ENCODE assay signal across 12 cellular contexts in genomic region chr7:75662579-75663301, GRCh38.
A peak's percentile ranks its signal among the peaks of the same experiment; 100 is the strongest.
DNase-seq lines count a peak whose midpoint lies in the region; ATAC-seq, FAIRE-seq and TF ChIP-seq lines count a peak whose summit lies in the region.
"Had no signal": no experiment of that assay in that cellular context is flagged by ENCODE, and none has a peak within 500 bp of the region (broad histone marks: within the 10 kb centered on the region; RNA-seq: fewer than 3 reads in every experiment).

No MANE protein-coding gene starts in this region.

- BruUV-seq in K562 (replicated peaks; lab: Mats Ljungman, UMichigan) = no TSS peak

- peaks cover 41% of the 10 kb centered on the region for H3K4me1 Mint-ChIP-seq in osteocyte (ENCODE audit: unreplicated experiment)

- no peaks in the 10 kb centered on the region for H3K27me3 Mint-ChIP-seq in osteocyte (ENCODE audit: unreplicated experiment)

- CTCF ChIA-PET in K562 (lab: Yijun Ruan, JAX; ENCODE audit: low intra/inter-chr PET ratio) = no interaction called here

- H4K20me1 ChIP-seq in K562 (replicated peaks; ENCODE audit: control insufficient read depth, insufficient read depth, low read length) = no peaks in the 10 kb centered on the region

- WGBS in K562 (ENCODE audit: insufficient coverage, low coverage, missing lambda C conversion rate) = 29% methylated on average over 12 of the region's 12 CpGs

- no peak for TF ChIP-seq EP300 in K562 (IDR thresholded peaks at IDR 0.05; ENCODE audit: low read length)

- H3K4me3 ChIP-seq in K562 = no peak overlapping the region
- H3K4me3 ChIP-seq in coronary artery = no peak overlapping the region

- TF ChIP-seq CTCF in GM13976 (IDR thresholded peaks at IDR 0.05; ENCODE audit: borderline replicate concordance, control extremely low read depth, extremely low read depth, insufficient read depth, missing control alignments) (no peak), K562 (IDR thresholded peaks at IDR 0.05 in 2 of 3, conservative IDR thresholded peaks at IDR 0.05 in 1 of 3; ENCODE audit: insufficient read depth in 2 of 3, low read depth in 1 of 3, low read length in 3 of 3) (no peak), osteocyte (IDR thresholded peaks at IDR 0.05) (no peak), coronary artery (IDR thresholded peaks at IDR 0.05) (no peak)

- TF ChIP-seq RAD21 in K562 (CRISPR knock-in tag; conservative IDR thresholded peaks at IDR 0.05 in 1 of 2, IDR thresholded peaks at IDR 0.05 in 1 of 2) = no peak

- H3K27me3 ChIP-seq in K562 (ENCODE audit: control insufficient read depth in 2 of 2, insufficient read depth in 2 of 2, low read length in 2 of 2) = no peaks in the 10 kb centered on the region

- H3K9ac ChIP-seq in K562 (ENCODE audit: insufficient read depth in 1 of 2, low read depth in 2 of 2, low read length in 2 of 2) = peak overlapping the region; percentile 32 to 61; a peak in 3 of 4 replicates

- peak; percentile 89 for ATAC-seq in GM19467 (IDR thresholded peaks at IDR 0.05; ENCODE audit: unreplicated experiment)
- ATAC-seq in HG03066 (IDR thresholded peaks at IDR 0.05; ENCODE audit: low read depth, unreplicated experiment) = peak; percentile 87
- peak; percentile 33 for ATAC-seq in K562
- ATAC-seq: Panc1, right cardiac atrium had no signal

- H3K27ac Mint-ChIP-seq in osteocyte (ENCODE audit: unreplicated experiment) = no peak overlapping the region

- H3K36me3 Mint-ChIP-seq in osteocyte (ENCODE audit: unreplicated experiment) = no peaks in the 10 kb centered on the region

- peak overlapping the region; percentile 88 for H2AFZ ChIP-seq in K562 (ENCODE audit: low read depth, low read length)

- peaks cover 22 to 39% of the 10 kb centered on the region in 2 experiments for H3K4me1 ChIP-seq in K562 (replicated peaks in 1 of 2; ENCODE audit: control insufficient read depth in 2 of 2, insufficient read depth in 2 of 2, low read length in 2 of 2)

- H3K9me1 ChIP-seq in K562 (ENCODE audit: control insufficient read depth, insufficient read depth, low read length) = no peaks in the 10 kb centered on the region

- no peak for TF ChIP-seq POLR2A in K562 (conservative IDR thresholded peaks at IDR 0.05)

- DNase-seq in GM13976 (ENCODE audit: low spot score) (peak; percentile 71), K562 (ENCODE audit: extremely low read depth in 1 of 4, low spot score in 3 of 4) (no peak), NCI-H524 (lab: John Stamatoyannopoulos, UW) (no peak), DMS114 treated with DMSO at 0.1 percent for 48 hours (lab: John Stamatoyannopoulos, UW; ENCODE audit: unreplicated experiment) (no peak), osteocyte (ENCODE audit: extremely low spot score, unreplicated experiment) (no peak), coronary artery (ENCODE audit: low spot score) (no peak)
- DNase-seq: dermis blood vessel endothelial cell, right cardiac atrium had no signal

- H3K36me3 ChIP-seq in K562 (ENCODE audit: control insufficient read depth, insufficient read depth, low read length) = no peaks in the 10 kb centered on the region

- H3K27ac ChIP-seq in K562 (ENCODE audit: extremely low read depth, low read depth, low read length) (peak overlapping the region; percentile 76), coronary artery (no peak overlapping the region)

- intact Hi-C loops in K562 (cut with micrococcal nuclease) = no loop called here

- no peak overlapping the region for H3K4me3 Mint-ChIP-seq in osteocyte (ENCODE audit: unreplicated experiment)

- no peaks in the 10 kb centered on the region for H3K9me3 Mint-ChIP-seq in osteocyte (ENCODE audit: unreplicated experiment)

- peak; percentile 19 for FAIRE-seq in K562 (lab: Jason Lieb, UNC)
- FAIRE-seq: islet of Langerhans had no signal

- peak overlapping the region; percentile 84 for H3K4me2 ChIP-seq in K562 (ENCODE audit: insufficient read depth, low read length)

- H3K79me2 ChIP-seq in K562 (ENCODE audit: control insufficient read depth, insufficient read depth, low read length) = no peaks in the 10 kb centered on the region

- in situ Hi-C loops in GM13976 (cut with MboI; ENCODE audit: low sequenced_read_pairs, unreplicated experiment) = no loop called here
- in situ Hi-C loops in K562 (cut with MboI) = no loop called here

- no peaks in the 10 kb centered on the region for H3K9me3 ChIP-seq in K562 (replicated peaks; ENCODE audit: control insufficient read depth, insufficient read depth, low read depth, low read length)

- POLR2A ChIA-PET in K562 (lab: Yijun Ruan, JAX) = interaction anchor here (0.9 to 1.6 kb wide), 4 partner anchors 10 to 77 kb away, joined by 3 to 9 read pairs (median 4); no protein-coding TSS in a partner anchor

TF ChIP-seq in K562, 482 proteins besides CTCF, POLR2A, EP300 and RAD21:
- TF ChIP-seq CREM (IDR thresholded peaks at IDR 0.05; ENCODE audit: low read depth) (0 out of 2 replicates have a peak, but pooled peaks have one; percentile 19), TFAP4 (CRISPR knock-in tag; IDR thresholded peaks at IDR 0.05; ENCODE audit: borderline replicate concordance) (peak; percentile 64; the same call in 1 of the 2 replicates), BACH1 (tag; IDR thresholded peaks at IDR 0.05) (0 out of 2 replicates have a peak, but pooled peaks have one; percentile 1), ZNF121 (CRISPR knock-in tag; conservative IDR thresholded peaks at IDR 0.05) (no peak), ZNF511 (CRISPR knock-in tag; IDR thresholded peaks at IDR 0.05) (peak; percentile 27; the same call in 1 of the 2 replicates), ZC3H4 (CRISPR knock-in tag; IDR thresholded peaks at IDR 0.05; ENCODE audit: borderline replicate concordance) (0 out of 2 replicates have a peak, but pooled peaks have one; percentile 25)
- TF ChIP-seq, protein P1, sequence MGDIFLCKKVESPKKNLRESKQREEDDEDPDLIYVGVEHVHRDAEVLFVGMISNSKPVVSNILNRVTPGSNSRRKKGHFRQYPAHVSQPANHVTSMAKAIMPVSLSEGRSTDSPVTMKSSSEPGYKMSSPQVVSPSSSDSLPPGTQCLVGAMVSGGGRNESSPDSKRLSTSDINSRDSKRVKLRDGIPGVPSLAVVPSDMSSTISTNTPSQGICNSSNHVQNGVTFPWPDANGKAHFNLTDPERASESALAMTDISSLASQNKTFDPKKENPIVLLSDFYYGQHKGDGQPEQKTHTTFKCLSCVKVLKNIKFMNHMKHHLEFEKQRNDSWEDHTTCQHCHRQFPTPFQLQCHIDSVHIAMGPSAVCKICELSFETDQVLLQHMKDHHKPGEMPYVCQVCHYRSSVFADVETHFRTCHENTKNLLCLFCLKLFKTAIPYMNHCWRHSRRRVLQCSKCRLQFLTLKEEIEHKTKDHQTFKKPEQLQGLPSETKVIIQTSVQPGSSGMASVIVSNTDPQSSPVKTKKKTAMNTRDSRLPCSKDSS (IDR thresholded peaks at IDR 0.05; ENCODE audit: low read depth, partially characterized antibody) = no peak
- TF ChIP-seq, protein P2, sequence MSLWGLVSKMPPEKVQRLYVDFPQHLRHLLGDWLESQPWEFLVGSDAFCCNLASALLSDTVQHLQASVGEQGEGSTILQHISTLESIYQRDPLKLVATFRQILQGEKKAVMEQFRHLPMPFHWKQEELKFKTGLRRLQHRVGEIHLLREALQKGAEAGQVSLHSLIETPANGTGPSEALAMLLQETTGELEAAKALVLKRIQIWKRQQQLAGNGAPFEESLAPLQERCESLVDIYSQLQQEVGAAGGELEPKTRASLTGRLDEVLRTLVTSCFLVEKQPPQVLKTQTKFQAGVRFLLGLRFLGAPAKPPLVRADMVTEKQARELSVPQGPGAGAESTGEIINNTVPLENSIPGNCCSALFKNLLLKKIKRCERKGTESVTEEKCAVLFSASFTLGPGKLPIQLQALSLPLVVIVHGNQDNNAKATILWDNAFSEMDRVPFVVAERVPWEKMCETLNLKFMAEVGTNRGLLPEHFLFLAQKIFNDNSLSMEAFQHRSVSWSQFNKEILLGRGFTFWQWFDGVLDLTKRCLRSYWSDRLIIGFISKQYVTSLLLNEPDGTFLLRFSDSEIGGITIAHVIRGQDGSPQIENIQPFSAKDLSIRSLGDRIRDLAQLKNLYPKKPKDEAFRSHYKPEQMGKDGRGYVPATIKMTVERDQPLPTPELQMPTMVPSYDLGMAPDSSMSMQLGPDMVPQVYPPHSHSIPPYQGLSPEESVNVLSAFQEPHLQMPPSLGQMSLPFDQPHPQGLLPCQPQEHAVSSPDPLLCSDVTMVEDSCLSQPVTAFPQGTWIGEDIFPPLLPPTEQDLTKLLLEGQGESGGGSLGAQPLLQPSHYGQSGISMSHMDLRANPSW (CRISPR knock-in tag; IDR thresholded peaks at IDR 0.05) = 0 out of 2 replicates have a peak, but pooled peaks have one; percentile 7
TF ChIP-seq in K562: peak in this region for 6.

Comparison
In these comparisons a context has a peak if more than half of its experiments do, and no peak if none do; other contexts are left out.
1. ATAC-seq: peak in every context shown above with its lines; median percentile 89 in GM19467; 87 in HG03066; 33 in K562.